ENCODE assay signal across 20 cellular contexts in genomic region chr5:97135868-97136267, GRCh38. TPM values are rescaled to one million over a fixed set of nuclear protein-coding genes. Genes with fewer than 3 reads are reported as not detected.
DNase-seq lines count a peak whose midpoint lies in the region; ATAC-seq and TF ChIP-seq lines count a peak whose summit lies in the region.
"Had no signal": no experiment of that assay in that cellular context is flagged by ENCODE, and none has a peak within 500 bp of the region (broad histone marks: within the 10 kb centered on the region; RNA-seq: fewer than 3 reads in every experiment).

No MANE protein-coding gene starts in this region.

- H3K27me3 ChIP-seq in mesendoderm (ENCODE audit: insufficient read depth, low read length, poor library complexity) = no peaks in the 10 kb centered on the region

- no peak overlapping the region for H3K4me2 ChIP-seq in mesendoderm (ENCODE audit: low read length)

- ATAC-seq in activated naive CD8-positive, alpha-beta T cell treated with anti-CD3 and anti-CD28 coated beads, Interleukin-2, amount 50 U/mL, for 24 hours = peak; percentile 40
- ATAC-seq in WTC11 (no peak), GM19452 (IDR thresholded peaks at IDR 0.05; ENCODE audit: unreplicated experiment) (no peak)
- peak; percentile 32 for ATAC-seq in stimulated activated naive CD8-positive, alpha-beta T cell treated with anti-CD3 and anti-CD28 coated beads, Interleukin-15, Interleukin-2, amounts not matched to agents 100 U/mL and 50 U/mL, for 24 hours
- ATAC-seq: K562 had no signal

- H4K8ac ChIP-seq in mesendoderm (ENCODE audit: low read depth, low read length) = no peak overlapping the region

- no peak for DNase-seq in activated naive CD8-positive, alpha-beta T cell treated with anti-CD3 and anti-CD28 coated beads, Interleukin-2, amount 50 U/mL, for 24 hours
- no peak for DNase-seq in activated naive CD8-positive, alpha-beta T cell treated with anti-CD3 and anti-CD28 coated beads for 36 hours
- DNase-seq in WTC11 (ENCODE audit: low spot score) (no peak), mesendoderm (no peak), NCI-H146 treated with DMSO at 0.1 percent for 48 hours (lab: John Stamatoyannopoulos, UW; ENCODE audit: unreplicated experiment) (no peak)
- no peak for DNase-seq in stimulated activated naive CD8-positive, alpha-beta T cell treated with anti-CD3 and anti-CD28 coated beads, Interleukin-15, Interleukin-2, amounts not matched to agents 100 U/mL and 50 U/mL, for 24 hours
- DNase-seq: ACHN; C1 segment of cervical spinal cord; CD8-positive, alpha-beta memory T cell; DMS53; EL; NCI-H1105; NCI-H1694; NCI-H2081 treated with DMSO at 0.1 percent for 48 hours; NCI-H510A; NCI-H774; OCI-M1; Right ventricle myocardium superior had no signal

- no peak overlapping the region for H3K27ac Mint-ChIP-seq in activated naive CD8-positive, alpha-beta T cell treated with anti-CD3 and anti-CD28 coated beads, Interleukin-2, amount 50 U/mL, for 24 hours
- no peak overlapping the region for H3K27ac Mint-ChIP-seq in activated naive CD8-positive, alpha-beta T cell treated with anti-CD3 and anti-CD28 coated beads for 36 hours
- H3K27ac Mint-ChIP-seq in WTC11 = 0 out of 2 replicates have a peak overlapping the region, but pooled peaks have one; percentile 13
- H3K27ac Mint-ChIP-seq: CD8-positive, alpha-beta memory T cell had no signal

- H2AK5ac ChIP-seq in mesendoderm (ENCODE audit: low read length) = no peak overlapping the region

- no peaks in the 10 kb centered on the region for H3K36me3 Mint-ChIP-seq in activated naive CD8-positive, alpha-beta T cell treated with anti-CD3 and anti-CD28 coated beads, Interleukin-2, amount 50 U/mL, for 24 hours (ENCODE audit: low read depth)
- H3K36me3 Mint-ChIP-seq in activated naive CD8-positive, alpha-beta T cell treated with anti-CD3 and anti-CD28 coated beads for 36 hours = no peaks in the 10 kb centered on the region
- H3K36me3 Mint-ChIP-seq in WTC11 = no peaks in the 10 kb centered on the region
- H3K36me3 Mint-ChIP-seq: CD8-positive, alpha-beta memory T cell had no signal

- H3K4me1 ChIP-seq in mesendoderm (ENCODE audit: control insufficient read depth, low read depth, low read length) = peaks cover 12% of the 10 kb centered on the region

- no peaks in the 10 kb centered on the region for H3K79me1 ChIP-seq in mesendoderm (ENCODE audit: low read length)

- WGBS in mesendoderm (ENCODE audit: extremely low coverage, insufficient coverage, low lambda C conversion rate) = no CpG with 5 or more reads among the region's 4 CpGs

- no peak overlapping the region for H3K4me3 ChIP-seq in mesendoderm (ENCODE audit: low read length)
- H3K4me3 ChIP-seq: K562 had no signal

- no peak overlapping the region for H4K5ac ChIP-seq in mesendoderm (ENCODE audit: low read length)

- no peaks in the 10 kb centered on the region for H3K9me3 Mint-ChIP-seq in activated naive CD8-positive, alpha-beta T cell treated with anti-CD3 and anti-CD28 coated beads, Interleukin-2, amount 50 U/mL, for 24 hours
- H3K9me3 Mint-ChIP-seq in activated naive CD8-positive, alpha-beta T cell treated with anti-CD3 and anti-CD28 coated beads for 36 hours = no peaks in the 10 kb centered on the region
- no peaks in the 10 kb centered on the region for H3K9me3 Mint-ChIP-seq in WTC11
- H3K9me3 Mint-ChIP-seq: CD8-positive, alpha-beta memory T cell had no signal

- CTCF ChIA-PET in WTC11 (lab: Charles Lee) = interaction anchor here (2.6 kb wide), 1 partner anchor 92 kb away, joined by 12 read pairs; no protein-coding TSS in a partner anchor

- H3K23ac ChIP-seq in mesendoderm (ENCODE audit: low read length) = peak overlapping the region; percentile 76

- no peak overlapping the region for H2BK15ac ChIP-seq in mesendoderm (replicated peaks; ENCODE audit: low read depth)

- H3K27me3 Mint-ChIP-seq in activated naive CD8-positive, alpha-beta T cell treated with anti-CD3 and anti-CD28 coated beads, Interleukin-2, amount 50 U/mL, for 24 hours = no peaks in the 10 kb centered on the region
- no peaks in the 10 kb centered on the region for H3K27me3 Mint-ChIP-seq in activated naive CD8-positive, alpha-beta T cell treated with anti-CD3 and anti-CD28 coated beads for 36 hours
- H3K27me3 Mint-ChIP-seq in WTC11 (ENCODE audit: low read depth) = no peaks in the 10 kb centered on the region

- peak overlapping the region; percentile 8 for H3K56ac ChIP-seq in mesendoderm (ENCODE audit: low read length)

- no peak overlapping the region for H2BK5ac ChIP-seq in mesendoderm (ENCODE audit: low read length)

- no peak overlapping the region for H2BK120ac ChIP-seq in mesendoderm (ENCODE audit: low read depth, low read length)

- H3K9ac ChIP-seq in mesendoderm (ENCODE audit: low read length) = no peak overlapping the region

- peaks cover 5% of the 10 kb centered on the region for H3K4me1 Mint-ChIP-seq in activated naive CD8-positive, alpha-beta T cell treated with anti-CD3 and anti-CD28 coated beads, Interleukin-2, amount 50 U/mL, for 24 hours
- H3K4me1 Mint-ChIP-seq in activated naive CD8-positive, alpha-beta T cell treated with anti-CD3 and anti-CD28 coated beads for 36 hours = peaks cover 6% of the 10 kb centered on the region
- peaks cover 19% of the 10 kb centered on the region for H3K4me1 Mint-ChIP-seq in WTC11
- H3K4me1 Mint-ChIP-seq: CD8-positive, alpha-beta memory T cell had no signal

- H3K79me2 ChIP-seq in mesendoderm (ENCODE audit: control insufficient read depth, insufficient read depth, low read length) = no peaks in the 10 kb centered on the region

- POLR2A ChIA-PET in WTC11 (lab: Charles Lee) = no interaction called here

- no peak for TF ChIP-seq CTCF in WTC11 (IDR thresholded peaks at IDR 0.05)

- no peak overlapping the region for H3K18ac ChIP-seq in mesendoderm (ENCODE audit: low read length)

- no peaks in the 10 kb centered on the region for H3K36me3 ChIP-seq in mesendoderm (ENCODE audit: control insufficient read depth, insufficient read depth, low read length)

- no peak overlapping the region for H3K4me3 Mint-ChIP-seq in activated naive CD8-positive, alpha-beta T cell treated with anti-CD3 and anti-CD28 coated beads, Interleukin-2, amount 50 U/mL, for 24 hours
- H3K4me3 Mint-ChIP-seq in activated naive CD8-positive, alpha-beta T cell treated with anti-CD3 and anti-CD28 coated beads for 36 hours = no peak overlapping the region
- H3K4me3 Mint-ChIP-seq in WTC11 = no peak overlapping the region
- H3K4me3 Mint-ChIP-seq: CD8-positive, alpha-beta memory T cell had no signal

- H3K4ac ChIP-seq in mesendoderm (ENCODE audit: low read depth, low read length) = no peak overlapping the region

- no peak overlapping the region for H3K27ac ChIP-seq in mesendoderm (ENCODE audit: low read depth, low read length)

TF ChIP-seq in WTC11, 78 proteins besides CTCF, POLR2A, EP300 and RAD21:
- no peak for TF ChIP-seq ATF1 (CRISPR knock-in tag; IDR thresholded peaks at IDR 0.05)

RNA-seq across cellular contexts. Expression of gene LIX1, which starts 6.5 kb away (rescaled TPM):
- total RNA-seq in activated naive CD8-positive, alpha-beta T cell treated with anti-CD3 and anti-CD28 coated beads for 36 hours = not detected
- total RNA-seq in WTC11 (2021) = not detected in 3 replicates
- polyA plus RNA-seq in mesendoderm (2013, experiment 1 of 2) = 1.5 TPM
- polyA plus RNA-seq in mesendoderm (2013, experiment 2 of 2) = 1.3 TPM
- total RNA-seq: CD8-positive, alpha-beta memory T cell; K562; Right ventricle myocardium superior had no signal
- polyA plus RNA-seq: CD8-positive, alpha-beta memory T cell had no signal

RNA-seq across cellular contexts. Expression of gene RIOK2, which starts 47.2 kb away (rescaled TPM):
- 10 to 100 TPM; 47.6 to 50.1 TPM for total RNA-seq in activated naive CD8-positive, alpha-beta T cell treated with anti-CD3 and anti-CD28 coated beads for 36 hours
- total RNA-seq in WTC11 (2021) = 27.8 to 35.2 TPM (median 34.8 TPM) in 3 replicates
- polyA plus RNA-seq in mesendoderm (2013, experiment 1 of 2) = 41.0 TPM
- 38.5 TPM for polyA plus RNA-seq in mesendoderm (2013, experiment 2 of 2)

Comparison
In these comparisons a context has a peak if more than half of its experiments do, and no peak if none do; other contexts are left out.
1. ATAC-seq: peak in activated naive CD8-positive, alpha-beta T cell treated with anti-CD3 and anti-CD28 coated beads, Interleukin-2, amount 50 U/mL, for 24 hours (single experiment) and stimulated activated naive CD8-positive, alpha-beta T cell treated with anti-CD3 and anti-CD28 coated beads, Interleukin-15, Interleukin-2, amounts not matched to agents 100 U/mL and 50 U/mL, for 24 hours (single experiment); none in WTC11 (single experiment) and GM19452 (single experiment).